ENCODE assay signal across 22 cellular contexts in the genomic region with DNA sequence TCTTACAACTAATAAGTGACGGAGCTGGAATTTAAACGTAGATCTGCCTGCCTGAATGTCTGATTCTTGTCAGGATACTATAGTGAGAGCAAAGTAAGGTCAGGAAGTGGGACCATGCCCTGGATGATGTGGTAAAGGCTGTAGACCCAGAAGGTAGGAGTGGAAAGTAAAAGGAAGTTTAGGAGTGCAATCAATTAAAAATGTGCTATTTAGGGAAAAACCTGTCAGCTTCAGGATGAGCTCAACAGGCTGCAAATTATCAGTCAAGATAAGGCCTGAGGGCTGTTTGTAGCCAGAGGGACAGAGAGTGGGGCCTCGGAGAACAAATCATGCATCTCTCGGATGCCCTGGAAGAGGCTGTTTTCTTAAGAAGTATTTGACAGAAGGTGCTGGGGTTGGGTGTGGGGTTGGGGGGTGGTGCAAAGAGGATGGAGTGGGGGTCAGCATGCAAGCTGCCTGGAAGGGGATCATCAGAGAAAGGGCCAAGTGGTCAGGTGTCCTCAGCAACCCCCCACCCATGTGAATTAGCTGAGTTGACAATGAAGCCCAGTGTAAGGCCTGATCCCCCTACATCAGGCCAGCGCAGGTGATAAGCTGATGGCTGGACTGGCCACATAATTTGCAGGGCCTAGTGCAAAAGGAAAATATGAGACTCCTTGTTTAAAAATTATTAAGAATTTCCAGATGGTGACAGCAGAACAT.
"Had no signal": no experiment of that assay in that cellular context is flagged by ENCODE, and none has a peak within 500 bp of the region (broad histone marks: within the 10 kb centered on the region; RNA-seq: fewer than 3 reads in every experiment).

No MANE protein-coding gene starts in this region.

- DNase-seq: effector CD4-positive, alpha-beta T cell; endodermal cell; erythroblast; foreskin melanocyte; kidney; left cardiac atrium; left ventricle myocardium inferior; mesendoderm; naive B cell; psoas muscle; retina; spleen; stimulated activated CD4-positive, alpha-beta T cell treated with anti-CD3 and anti-CD28 coated beads, Interleukin-15, amount 100 ng/mL, for 24 hours; stimulated activated CD4-positive, alpha-beta T cell treated with anti-CD3 and anti-CD28 coated beads, Interleukin-1b, Interleukin-23, amount 100 ng/mL, for 48 hours; stimulated activated CD4-positive, alpha-beta T cell treated with anti-CD3 and anti-CD28 coated beads, Interleukin-4, amount 100 ng/mL, for 24 hours; stimulated activated naive B cell treated with anti-CD40 and anti-IgM and Interleukin-4, amounts not matched to agents 10 μg/mL and 1 μg/mL and 100 μg/mL, for 72 hours; stimulated activated naive CD8-positive, alpha-beta T cell treated with anti-CD3 and anti-CD28 coated beads, Interleukin-15, amount 100 ng/mL, for 72 hours; trophoblast cell; uterus had no signal

- H3K27ac ChIP-seq: coronary artery, hepatocyte, left ventricle myocardium inferior, psoas muscle, spleen, thoracic aorta, uterus had no signal
